8 cellular contexts compared by ENCODE assay signal in the genomic region with DNA sequence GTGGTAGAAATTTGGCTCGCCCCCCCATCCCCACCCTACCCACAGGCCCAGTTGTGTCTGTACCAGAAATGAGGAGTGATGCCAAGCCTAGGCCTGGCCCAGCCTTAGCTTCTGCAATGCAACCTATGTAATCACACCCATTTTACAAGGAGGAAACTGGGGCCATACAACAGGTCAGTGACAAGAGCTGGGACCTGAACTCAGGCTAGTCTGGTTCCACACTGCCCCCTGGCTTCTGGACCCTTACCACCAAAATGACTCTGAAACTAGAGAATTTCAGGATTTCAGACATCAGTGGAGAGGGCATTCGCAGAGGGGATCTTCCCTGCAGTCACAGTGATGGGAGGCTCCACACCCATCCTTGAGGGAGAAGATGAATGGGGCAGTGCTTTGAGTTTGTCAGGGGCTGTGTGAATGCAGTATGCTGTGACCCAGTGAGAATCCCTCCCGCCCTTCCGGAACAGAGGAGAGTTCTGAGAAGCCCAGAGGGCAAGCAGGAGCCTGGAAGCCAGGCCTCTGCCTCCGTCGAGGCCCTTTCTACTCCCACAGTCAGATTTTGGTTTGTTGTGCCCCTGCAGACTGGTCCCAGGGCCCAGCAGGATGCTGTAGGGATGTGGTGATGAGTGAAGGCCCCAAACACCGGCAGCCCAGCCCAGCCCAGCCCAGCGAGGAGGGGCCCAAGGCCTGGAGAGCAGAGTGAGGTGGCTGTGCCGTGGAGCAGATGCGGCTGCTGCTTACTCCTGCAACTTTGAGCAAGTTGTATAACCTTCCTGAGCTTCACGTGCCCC. TPM values are rescaled to one million over a fixed set of nuclear protein-coding genes. Genes with fewer than 3 reads are reported as not detected.
DNase-seq lines count a peak whose midpoint lies in the region; ATAC-seq and TF ChIP-seq lines count a peak whose summit lies in the region.

No MANE protein-coding gene starts in this region.

- POLR2A ChIA-PET in activated CD8-positive, alpha-beta T cell treated with anti-CD3 and anti-CD28 coated beads for 36 hours (lab: Charles Lee): interaction anchor here (1.0 kb wide), 1 partner anchor 26 kb away, joined by 3 read pairs; no protein-coding TSS in a partner anchor

- H3K4me3 Mint-ChIP-seq in activated CD8-positive, alpha-beta T cell treated with anti-CD3 and anti-CD28 coated beads for 36 hours: no peak overlapping the region

- no peaks in the 10 kb centered on the region for H3K9me3 ChIP-seq in tibial artery

- H3K27ac Mint-ChIP-seq in activated CD8-positive, alpha-beta T cell treated with anti-CD3 and anti-CD28 coated beads for 36 hours: no peak overlapping the region

- H3K27ac ChIP-seq in tibial artery: peak overlapping the region; percentile 75 to 83

- H3K36me3 ChIP-seq in tibial artery: peaks cover 15 to 23% (median 21%) of the 10 kb centered on the region in 3 donors

- no peaks in the 10 kb centered on the region for H3K36me3 Mint-ChIP-seq in activated CD8-positive, alpha-beta T cell treated with anti-CD3 and anti-CD28 coated beads for 36 hours (ENCODE audit: low read depth)

- H3K4me3 ChIP-seq in tibial artery: no peak overlapping the region

- DNase-seq in stimulated activated CD4-positive, alpha-beta T cell treated with anti-CD3 and anti-CD28 coated beads, Interleukin-15, amount 100 ng/mL, for 24 hours: peak; percentile 18
- DNase-seq in stimulated activated CD4-positive, alpha-beta T cell treated with anti-CD3 and anti-CD28 coated beads, Interleukin-4, amount 100 ng/mL, for 4 hours: no peak
- peak; percentile 52 for DNase-seq in activated CD8-positive, alpha-beta T cell treated with anti-CD3 and anti-CD28 coated beads for 36 hours
- DNase-seq in iPS-NIHi11 (ENCODE audit: low spot score): peak; percentile 56
- DNase-seq in tibial artery: no peak

- H3K4me1 Mint-ChIP-seq in activated CD8-positive, alpha-beta T cell treated with anti-CD3 and anti-CD28 coated beads for 36 hours (ENCODE audit: low read depth): peaks cover 29% of the 10 kb centered on the region

- no peaks in the 10 kb centered on the region for H3K9me3 Mint-ChIP-seq in activated CD8-positive, alpha-beta T cell treated with anti-CD3 and anti-CD28 coated beads for 36 hours

- no peak for ATAC-seq in activated CD8-positive, alpha-beta T cell treated with anti-CD3 and anti-CD28 coated beads for 36 hours
- ATAC-seq in GM21515 (IDR thresholded peaks at IDR 0.05; ENCODE audit: unreplicated experiment): no peak
- ATAC-seq in HG02759 (IDR thresholded peaks at IDR 0.05; ENCODE audit: unreplicated experiment): no peak
- no peak for ATAC-seq in GM18861 (IDR thresholded peaks at IDR 0.05; ENCODE audit: unreplicated experiment)

- no peaks in the 10 kb centered on the region for H3K27me3 Mint-ChIP-seq in activated CD8-positive, alpha-beta T cell treated with anti-CD3 and anti-CD28 coated beads for 36 hours

- no peaks in the 10 kb centered on the region for H3K27me3 ChIP-seq in tibial artery

- H3K4me1 ChIP-seq in tibial artery: peaks cover 5 to 91% (median 54%) of the 10 kb centered on the region in 4 donors

- intact Hi-C loops in activated CD8-positive, alpha-beta T cell treated with anti-CD3 and anti-CD28 coated beads for 36 hours (cut with micrococcal nuclease): no loop called here
- intact Hi-C loops in tibial artery (cut with DNase I; ENCODE audit: low total_unique reads): no loop called here

- TF ChIP-seq CTCF in activated CD8-positive, alpha-beta T cell treated with anti-CD3 and anti-CD28 coated beads for 36 hours (IDR thresholded peaks at IDR 0.05): no peak
- peak in 1 of 2 experiments; percentile 24 for TF ChIP-seq CTCF in tibial artery (IDR thresholded peaks at IDR 0.05)

- CTCF ChIA-PET in activated CD8-positive, alpha-beta T cell treated with anti-CD3 and anti-CD28 coated beads for 36 hours (lab: Charles Lee): interaction anchor here (0.7 to 2.3 kb wide), 6 partner anchors 7 to 281 kb away, joined by 3 to 8 read pairs (median 4); a partner anchor contains a TSS

RNA-seq across cellular contexts. Expression of a gene that starts 48.1 kb away (rescaled TPM):
- total RNA-seq in activated CD8-positive, alpha-beta T cell treated with anti-CD3 and anti-CD28 coated beads for 36 hours: not detected

Comparison
In these comparisons a context has a peak if more than half of its experiments do, and no peak if none do; other contexts are left out.
1. DNase-seq: peak in stimulated activated CD4-positive, alpha-beta T cell treated with anti-CD3 and anti-CD28 coated beads, Interleukin-15, amount 100 ng/mL, for 24 hours (single experiment), activated CD8-positive, alpha-beta T cell treated with anti-CD3 and anti-CD28 coated beads for 36 hours (single experiment) and iPS-NIHi11 (single experiment); none in stimulated activated CD4-positive, alpha-beta T cell treated with anti-CD3 and anti-CD28 coated beads, Interleukin-4, amount 100 ng/mL, for 4 hours (0 of 2) and tibial artery (0 of 2).